ENCODE assay signal across 9 cellular contexts in genomic region chr19:19595171-19595701, GRCh38. TPM values are rescaled to one million over a fixed set of nuclear protein-coding genes. Genes with fewer than 3 reads are reported as not detected.
DNase-seq lines count a peak whose midpoint lies in the region; ATAC-seq, FAIRE-seq and TF ChIP-seq lines count a peak whose summit lies in the region.
"Had no signal": no experiment of that assay in that cellular context is flagged by ENCODE, and none has a peak within 500 bp of the region (broad histone marks: within the 10 kb centered on the region; RNA-seq: fewer than 3 reads in every experiment).

No MANE protein-coding gene starts in this region.

- no peak overlapping the region; the same call in 1 of the 2 replicates for H3K4me2 ChIP-seq in GM12878 (ENCODE audit: control insufficient read depth, insufficient read depth)

- ATAC-seq in GM12878 (no peak), HG03175 (IDR thresholded peaks at IDR 0.05; ENCODE audit: unreplicated experiment) (no peak), HG02852 (IDR thresholded peaks at IDR 0.05; ENCODE audit: unreplicated experiment) (no peak)
- no peak for ATAC-seq in naive thymus-derived CD8-positive, alpha-beta T cell

- WGBS in GM12878 (ENCODE audit: insufficient coverage, insufficient replicate concordance, low lambda C conversion rate, missing lambda C conversion rate): 6% methylated on average over 8 of the region's 8 CpGs

- intact Hi-C loops in Calu3 (cut with micrococcal nuclease; ENCODE audit: unreplicated experiment): no loop called here
- intact Hi-C loops in GM12878 (cut with micrococcal nuclease; ENCODE audit: unreplicated experiment): no loop called here

- RAD21 ChIA-PET in GM12878 (lab: Charles Lee; ENCODE audit: unreplicated experiment): interaction anchor here (0.7 to 1.3 kb wide), 3 partner anchors 20 to 67 kb away, joined by 3 to 4 read pairs (median 4); no protein-coding TSS in a partner anchor

- H3K4me1 ChIP-seq in GM12878 (ENCODE audit: control insufficient read depth, insufficient read depth, low read length): peaks cover 57% of the 10 kb centered on the region

- in situ Hi-C loops in GM12878 (cut with MboI): no loop called here

- no peak for TF ChIP-seq POLR2A in GM12878 (IDR thresholded peaks at IDR 0.05; ENCODE audit: low read depth, low read length)

- POLR2A ChIA-PET in GM12878 (lab: Charles Lee): no interaction called here
- POLR2A ChIA-PET in naive thymus-derived CD8-positive, alpha-beta T cell (lab: Charles Lee): interaction anchor here (1.6 to 4.2 kb wide), 2 partner anchors 24 to 73 kb away, joined by 3 to 35 read pairs; partner anchors contain the start of genes PBX4 and ZNF101

- DNase-seq in Calu3 (peak; percentile 55), LNCaP clone FGC (ENCODE audit: low read depth) (peak; percentile 76), GM12878 (ENCODE audit: low read depth, low spot score) (no peak), HuH-7.5 (ENCODE audit: low spot score) (no peak), glomerular visceral epithelial cell (ENCODE audit: extremely low spot score) (no peak)
- DNase-seq in naive thymus-derived CD8-positive, alpha-beta T cell: no peak
- DNase-seq: mesendoderm had no signal

- TF ChIP-seq EP300 in GM12878 (IDR thresholded peaks at IDR 0.05; ENCODE audit: borderline replicate concordance in 1 of 2, control insufficient read depth in 1 of 2, low read depth in 2 of 2, low read length in 2 of 2): no peak

- H4K20me1 ChIP-seq in GM12878 (ENCODE audit: control insufficient read depth, insufficient read depth): no peaks in the 10 kb centered on the region

- no peak overlapping the region for H3K4me3 ChIP-seq in LNCaP clone FGC (ENCODE audit: low read depth, low read length)
- H3K4me3 ChIP-seq in GM12878: no peak overlapping the region

- TF ChIP-seq RAD21 in GM12878 (IDR thresholded peaks at IDR 0.05; ENCODE audit: insufficient read depth, low read depth, low read length): no peak

- SMC1A ChIA-PET in GM12878 (lab: Charles Lee; ENCODE audit: uncharacterized antibody, unreplicated experiment): interaction anchor here (1.2 kb wide), 1 partner anchor 20 kb away, joined by 3 read pairs; no protein-coding TSS in a partner anchor

- no peak overlapping the region for H3K4me3 Mint-ChIP-seq in Calu3 (ENCODE audit: low read depth, unreplicated experiment)
- no peak overlapping the region for H3K4me3 Mint-ChIP-seq in naive thymus-derived CD8-positive, alpha-beta T cell

- BruUV-seq in Calu3 (replicated peaks; lab: Mats Ljungman, UMichigan) (no TSS peak), GM12878 (replicated peaks; lab: Mats Ljungman, UMichigan) (no TSS peak)

- no peaks in the 10 kb centered on the region for H3K9me3 Mint-ChIP-seq in Calu3 (ENCODE audit: low read depth, unreplicated experiment)
- no peaks in the 10 kb centered on the region for H3K9me3 Mint-ChIP-seq in naive thymus-derived CD8-positive, alpha-beta T cell

- no peaks in the 10 kb centered on the region for H3K27me3 ChIP-seq in GM12878 (replicated peaks in 1 of 2; ENCODE audit: control insufficient read depth in 2 of 2, insufficient read depth in 2 of 2, low read length in 1 of 2)

- no peaks in the 10 kb centered on the region; the same call in 1 of the 2 replicates for H3K79me2 ChIP-seq in GM12878 (ENCODE audit: control insufficient read depth, insufficient read depth, low read length)

- peak overlapping the region; percentile 70 for H3K27ac Mint-ChIP-seq in Calu3 (ENCODE audit: unreplicated experiment)
- H3K27ac Mint-ChIP-seq in naive thymus-derived CD8-positive, alpha-beta T cell: peak overlapping the region; percentile 27 to 98 (median 82)

- H3K4me1 Mint-ChIP-seq in Calu3 (ENCODE audit: low read depth, unreplicated experiment): peaks cover 11% of the 10 kb centered on the region
- peaks cover 17 to 66% (median 48%) of the 10 kb centered on the region in 4 donors for H3K4me1 Mint-ChIP-seq in naive thymus-derived CD8-positive, alpha-beta T cell

- H3K36me3 Mint-ChIP-seq in Calu3 (ENCODE audit: insufficient read depth, unreplicated experiment): peaks cover 3% of the 10 kb centered on the region
- peaks cover 0 to 10% (median 4%) of the 10 kb centered on the region in 3 donors for H3K36me3 Mint-ChIP-seq in naive thymus-derived CD8-positive, alpha-beta T cell

- TF ChIP-seq CTCF in Calu3 (IDR thresholded peaks at IDR 0.05; ENCODE audit: unreplicated experiment) (no peak), LNCaP clone FGC (IDR thresholded peaks at IDR 0.05; ENCODE audit: control insufficient read depth, extremely low read depth, insufficient read depth) (no peak), GM12878 (IDR thresholded peaks at IDR 0.05 in 2 of 3, conservative IDR thresholded peaks at IDR 0.05 in 1 of 3; ENCODE audit: control insufficient read depth in 2 of 3, extremely low read depth in 1 of 3, insufficient read depth in 1 of 3, low read depth in 3 of 3, low read length in 3 of 3) (no peak)

- H3K9ac ChIP-seq in GM12878 (ENCODE audit: control insufficient read depth, insufficient read depth, low read length): no peak overlapping the region; the same call in 1 of the 2 replicates

- H3K9me3 ChIP-seq in GM12878 (replicated peaks; ENCODE audit: control insufficient read depth, insufficient read depth, low read length): no peaks in the 10 kb centered on the region

- no peaks in the 10 kb centered on the region for H3K27me3 Mint-ChIP-seq in Calu3 (ENCODE audit: unreplicated experiment)
- no peaks in the 10 kb centered on the region for H3K27me3 Mint-ChIP-seq in naive thymus-derived CD8-positive, alpha-beta T cell

- H3K27ac ChIP-seq in GM12878 (ENCODE audit: control insufficient read depth, insufficient read depth): peak overlapping the region; percentile 36

- CTCF ChIA-PET in Calu3 (lab: Charles Lee): no interaction called here
- CTCF ChIA-PET in GM12878 (lab: Yijun Ruan, JAX): interaction anchor here (1.7 kb wide), 1 partner anchor 49 kb away, joined by 4 read pairs; the partner anchor contains the start of gene GMIP

- no peak for FAIRE-seq in GM12878 (lab: Jason Lieb, UNC)

- H2AFZ ChIP-seq in GM12878 (ENCODE audit: control insufficient read depth, low read depth, low read length): no peak overlapping the region; the same call in 1 of the 2 replicates

- H3K36me3 ChIP-seq in GM12878 (ENCODE audit: control insufficient read depth in 2 of 2, insufficient read depth in 2 of 2, low read length in 1 of 2): peaks cover 0 to 8% of the 10 kb centered on the region in 2 experiments; a peak in 2 of 4 replicates

RNA-seq across cellular contexts. Expression of gene PBX4, which starts 23.3 kb away (rescaled TPM):
- 5.1 and 6.0 TPM in 2 replicates for total RNA-seq in Calu3 (2022)
- total RNA-seq in GM12878 (2013; cell fraction: nucleolus; rRNA removed): 65.0 and 68.4 TPM in 2 replicates
- 7.1 and 10.1 TPM in 2 replicates for total RNA-seq in GM12878 (2014; rRNA removed)
- total RNA-seq in GM12878 (2014; rRNA removed; fragmentation: Illumina TruSeq; extraction: Trizol): 3.9 and 4.4 TPM in 2 replicates
- total RNA-seq in GM12878 (2021): 7.7 and 9.6 TPM in 2 replicates
- polyA plus RNA-seq in GM12878 (2011; ENCODE audit: low read depth): 1.6 TPM
- polyA plus RNA-seq in GM12878 (2011; rRNA removed): 12.6 and 15.8 TPM in 2 replicates
- 21.2 and 27.3 TPM in 2 replicates for polyA plus RNA-seq in GM12878 (2011; cell fraction: cytosol; rRNA removed)
- 40.2 and 55.3 TPM in 2 replicates for polyA plus RNA-seq in GM12878 (2011; cell fraction: nucleus; rRNA removed)
- 6.5 and 8.8 TPM in 2 replicates for polyA plus RNA-seq in GM12878 (2012)
- polyA plus RNA-seq in GM12878 (2014; fragmentation: Illumina TruSeq; extraction: Trizol): 1.5 and 3.5 TPM in 2 replicates
- under 1 TPM; 0.18 to 0.75 TPM for polyA plus RNA-seq in GM12878 (2014; fragmentation: Nextera tagmentation; extraction: Ambion mirVana)
- polyA plus RNA-seq in GM12878 (2014; rRNA removed): 17.3 and 18.8 TPM in 2 replicates
- 1 to 10 TPM; 2.7 to 4.1 TPM for polyA plus RNA-seq in GM12878 (2016; fragmentation: Nextera tagmentation; extraction: Ambion mirVana)
- polyA minus RNA-seq in GM12878 (2011; rRNA and poly(A)+ RNA removed): 12.6 and 18.7 TPM in 2 replicates
- polyA minus RNA-seq in GM12878 (2011; cell fraction: cytosol; rRNA and poly(A)+ RNA removed): 3.2 and 7.9 TPM in 2 replicates
- 11.8 and 20.4 TPM in 2 replicates for polyA minus RNA-seq in GM12878 (2011; cell fraction: nucleus; rRNA and poly(A)+ RNA removed)
- 10 to 100 TPM; 46.0 to 49.4 TPM for total RNA-seq in naive thymus-derived CD8-positive, alpha-beta T cell
- polyA plus RNA-seq in naive thymus-derived CD8-positive, alpha-beta T cell: 1 to 10 TPM; 2.6 to 6.9 (median 4.2) TPM

RNA-seq across cellular contexts. Expression of gene LPAR2, which starts 32.8 kb away (rescaled TPM):
- total RNA-seq in Calu3 (2022) (25.0 and 27.3 TPM in 2 replicates), GM12878 (2014; rRNA removed) (9.4 and 11.3 TPM in 2 replicates), GM12878 (2014; rRNA removed; fragmentation: Illumina TruSeq; extraction: Trizol) (5.0 and 6.3 TPM in 2 replicates), GM12878 (2021) (19.0 and 22.9 TPM in 2 replicates)
- total RNA-seq in GM12878 (2013; cell fraction: nucleolus; rRNA removed): 72.5 and 74.5 TPM in 2 replicates
- polyA plus RNA-seq in GM12878 (2011; ENCODE audit: low read depth): 13.9 TPM
- polyA plus RNA-seq in GM12878 (2011; rRNA removed) (6.6 and 9.0 TPM in 2 replicates), GM12878 (2014; fragmentation: Illumina TruSeq; extraction: Trizol) (8.6 and 12.6 TPM in 2 replicates), GM12878 (2014; fragmentation: Nextera tagmentation; extraction: Ambion mirVana) (1 to 10 TPM in 1 of 2 experiments, under 1 TPM in 1; 0.98 to 3.2 TPM), GM12878 (2014; rRNA removed) (17.3 and 23.8 TPM in 2 replicates), GM12878 (2016; fragmentation: Nextera tagmentation; extraction: Ambion mirVana) (10 to 100 TPM in 1 of 2 experiments, 1 to 10 TPM in 1; 8.5 to 12.0 TPM)
- 13.3 and 17.0 TPM in 2 replicates for polyA plus RNA-seq in GM12878 (2011; cell fraction: cytosol; rRNA removed)
- 116 and 130 TPM in 2 replicates for polyA plus RNA-seq in GM12878 (2011; cell fraction: nucleus; rRNA removed)
- 19.2 and 19.8 TPM in 2 replicates for polyA plus RNA-seq in GM12878 (2012)
- 6.9 and 11.5 TPM in 2 replicates for polyA minus RNA-seq in GM12878 (2011; rRNA and poly(A)+ RNA removed)
- polyA minus RNA-seq in GM12878 (2011; cell fraction: cytosol; rRNA and poly(A)+ RNA removed): 4.7 and 6.7 TPM in 2 replicates
- polyA minus RNA-seq in GM12878 (2011; cell fraction: nucleus; rRNA and poly(A)+ RNA removed): 9.2 and 13.2 TPM in 2 replicates
- 10 to 100 TPM; 82.7 to 93.1 TPM for total RNA-seq in naive thymus-derived CD8-positive, alpha-beta T cell
- polyA plus RNA-seq in naive thymus-derived CD8-positive, alpha-beta T cell: 10 to 100 TPM; 12.9 to 38.0 (median 16.7) TPM

RNA-seq across cellular contexts. Expression of gene GMIP, which starts 48.2 kb away (rescaled TPM):
- 17.2 and 17.3 TPM in 2 replicates for total RNA-seq in Calu3 (2022)
- total RNA-seq in GM12878 (2013; cell fraction: nucleolus; rRNA removed): 61.6 and 65.3 TPM in 2 replicates
- total RNA-seq in GM12878 (2014; rRNA removed): 35.1 and 39.6 TPM in 2 replicates
- total RNA-seq in GM12878 (2014; rRNA removed; fragmentation: Illumina TruSeq; extraction: Trizol): 10.9 and 11.9 TPM in 2 replicates
- total RNA-seq in GM12878 (2021): 58.4 and 63.5 TPM in 2 replicates
- 16.4 TPM for polyA plus RNA-seq in GM12878 (2011; ENCODE audit: low read depth)
- polyA plus RNA-seq in GM12878 (2011; rRNA removed): 6.0 and 10.0 TPM in 2 replicates
- polyA plus RNA-seq in GM12878 (2011; cell fraction: cytosol; rRNA removed): 14.1 and 15.4 TPM in 2 replicates
- polyA plus RNA-seq in GM12878 (2011; cell fraction: nucleus; rRNA removed): 72.6 and 88.7 TPM in 2 replicates
- 43.1 and 45.9 TPM in 2 replicates for polyA plus RNA-seq in GM12878 (2012)
- 16.3 and 20.0 TPM in 2 replicates for polyA plus RNA-seq in GM12878 (2014; fragmentation: Illumina TruSeq; extraction: Trizol)
- polyA plus RNA-seq in GM12878 (2014; fragmentation: Nextera tagmentation; extraction: Ambion mirVana): 1 to 10 TPM; 1.5 to 2.8 TPM
- polyA plus RNA-seq in GM12878 (2014; rRNA removed): 32.9 and 39.9 TPM in 2 replicates
- 10 to 100 TPM; 24.7 to 30.9 TPM for polyA plus RNA-seq in GM12878 (2016; fragmentation: Nextera tagmentation; extraction: Ambion mirVana)
- 17.5 and 19.3 TPM in 2 replicates for polyA minus RNA-seq in GM12878 (2011; rRNA and poly(A)+ RNA removed)
- 14.8 and 15.9 TPM in 2 replicates for polyA minus RNA-seq in GM12878 (2011; cell fraction: cytosol; rRNA and poly(A)+ RNA removed)
- polyA minus RNA-seq in GM12878 (2011; cell fraction: nucleus; rRNA and poly(A)+ RNA removed): 14.1 and 26.4 TPM in 2 replicates
- total RNA-seq in naive thymus-derived CD8-positive, alpha-beta T cell: 100 to 1,000 TPM; 133 to 135 TPM
- 10 to 100 TPM; 40.6 to 72.4 (median 41.9) TPM for polyA plus RNA-seq in naive thymus-derived CD8-positive, alpha-beta T cell

RNA-seq across cellular contexts. Expression of gene CILP2, which starts 57.2 kb away (rescaled TPM):
- total RNA-seq in Calu3 (2022): 1.3 and 1.7 TPM in 2 replicates
- total RNA-seq in GM12878 (2013; cell fraction: nucleolus; rRNA removed): 0.34 and 0.77 TPM in 2 replicates
- total RNA-seq in GM12878 (2014; rRNA removed): 0.06 TPM in 1 of 2 replicates, not detected in the other
- total RNA-seq in GM12878 (2014; rRNA removed; fragmentation: Illumina TruSeq; extraction: Trizol): not detected in 2 replicates
- 0.05 TPM in 1 of 2 replicates, not detected in the other for total RNA-seq in GM12878 (2021)
- polyA plus RNA-seq in GM12878 (2011; ENCODE audit: low read depth): not detected
- polyA plus RNA-seq in GM12878 (2011; rRNA removed): not detected in 2 replicates
- polyA plus RNA-seq in GM12878 (2011; cell fraction: cytosol; rRNA removed): 0.05 TPM in 1 of 2 replicates, not detected in the other
- polyA plus RNA-seq in GM12878 (2011; cell fraction: nucleus; rRNA removed): 0.12 and 0.16 TPM in 2 replicates
- 0.11 and 0.12 TPM in 2 replicates for polyA plus RNA-seq in GM12878 (2012)
- not detected in 2 replicates for polyA plus RNA-seq in GM12878 (2014; fragmentation: Illumina TruSeq; extraction: Trizol)
- not detected for polyA plus RNA-seq in GM12878 (2014; fragmentation: Nextera tagmentation; extraction: Ambion mirVana)
- 0.08 TPM in 1 of 2 replicates, not detected in the other for polyA plus RNA-seq in GM12878 (2014; rRNA removed)
- under 1 TPM in 1 of 2 experiments, not detected in 1; 0.05 TPM for polyA plus RNA-seq in GM12878 (2016; fragmentation: Nextera tagmentation; extraction: Ambion mirVana)
- polyA minus RNA-seq in GM12878 (2011; rRNA and poly(A)+ RNA removed): not detected in 2 replicates
- polyA minus RNA-seq in GM12878 (2011; cell fraction: cytosol; rRNA and poly(A)+ RNA removed): not detected in 2 replicates
- polyA minus RNA-seq in GM12878 (2011; cell fraction: nucleus; rRNA and poly(A)+ RNA removed): not detected in 2 replicates
- under 1 TPM; 0.31 to 0.41 TPM for total RNA-seq in naive thymus-derived CD8-positive, alpha-beta T cell
- polyA plus RNA-seq in naive thymus-derived CD8-positive, alpha-beta T cell: under 1 TPM in 2 of 3 donors, not detected in 1; 0.56 to 0.64 TPM

Comparison
In these comparisons a context has a peak if more than half of its experiments do, and no peak if none do; other contexts are left out.
1. DNase-seq: peak in Calu3 (single experiment) and LNCaP clone FGC (single experiment); none in GM12878 (single experiment), naive thymus-derived CD8-positive, alpha-beta T cell (0 of 10), HuH-7.5 (single experiment) and glomerular visceral epithelial cell (single experiment).